ENCODE assay signal across 22 cellular contexts in genomic region chr9:135028956-135029355, GRCh38. TPM values are rescaled to one million over a fixed set of nuclear protein-coding genes. Genes with fewer than 3 reads are reported as not detected.
"Had no signal": no experiment of that assay in that cellular context is flagged by ENCODE, and none has a peak within 500 bp of the region (broad histone marks: within the 10 kb centered on the region; RNA-seq: fewer than 3 reads in every experiment).

No MANE protein-coding gene starts in this region.

- DNase-seq: effector memory CD8-positive, alpha-beta T cell; erythroblast; esophagus squamous epithelium; foreskin melanocyte; hypothalamus; immature natural killer cell; islet precursor cell; kidney glomerular epithelial cell; natural killer cell; sigmoid colon; stimulated activated CD4-positive, alpha-beta T cell treated with anti-CD3 and anti-CD28 coated beads, Interleukin-2, amount 100 ng/mL, for 24 hours; stimulated activated CD4-positive, alpha-beta T cell treated with anti-CD3 and anti-CD28 coated beads, Interleukin-4, amount 100 ng/mL, for 24 hours; stimulated activated naive CD4-positive, alpha-beta T cell treated with Interleukin-2 at 50 U/mL for 16 hours; stomach; thyroid gland had no signal

- FAIRE-seq: endometrium had no signal

- H3K9me3 ChIP-seq: esophagus squamous epithelium, prostate gland, right atrium auricular region, sigmoid colon, stomach, thyroid gland had no signal

- H3K27me3 ChIP-seq: right atrium auricular region, thyroid gland had no signal

- H3K4me3 ChIP-seq: coronary artery, esophagus squamous epithelium, lung, prostate gland, right atrium auricular region, sigmoid colon, stomach, thyroid gland had no signal

- H3K36me3 ChIP-seq: esophagus squamous epithelium, prostate gland, right atrium auricular region, sigmoid colon, stomach, thyroid gland had no signal

- ATAC-seq: effector memory CD8-positive, alpha-beta T cell; left lobe of liver; natural killer cell; stimulated activated effector memory CD8-positive, alpha-beta T cell treated with anti-CD3 and anti-CD28 coated beads, Interleukin-12 subunit alpha, Interleukin-12 subunit beta, amount 100 ng/mL, for 72 hours had no signal

- H3K27ac ChIP-seq: coronary artery, esophagus squamous epithelium, prostate gland, right atrium auricular region, sigmoid colon, stomach, thyroid gland had no signal

- H3K4me1 ChIP-seq: prostate gland, right atrium auricular region, sigmoid colon, stomach, thyroid gland had no signal

RNA-seq across cellular contexts. Expression of gene OLFM1, which starts 58.5 kb away (rescaled TPM):
- polyA plus RNA-seq: immature natural killer cell had no signal
